In the genomic region with DNA sequence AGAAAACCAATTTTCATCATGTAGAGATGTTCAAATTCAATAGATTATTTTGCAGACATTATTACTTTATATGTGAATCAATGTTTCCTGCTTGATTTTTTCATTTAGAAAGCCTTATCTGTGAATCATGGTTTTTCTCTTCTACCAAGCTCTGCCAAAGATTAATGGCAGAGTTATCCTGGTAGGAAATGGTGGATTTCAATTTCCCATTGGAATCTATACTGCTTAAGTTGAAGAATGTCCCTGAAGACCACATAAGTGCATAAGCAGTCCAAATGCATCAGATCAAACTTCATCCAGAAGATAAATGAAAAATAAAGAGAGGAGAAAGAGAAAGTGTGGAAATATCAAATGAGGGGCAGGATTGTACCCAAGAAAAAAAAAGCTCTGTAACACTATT, we compare ENCODE assay signal across 23 cellular contexts. TPM values are rescaled to one million over a fixed set of nuclear protein-coding genes. Genes with fewer than 3 reads are reported as not detected.
"Had no signal": no experiment of that assay in that cellular context is flagged by ENCODE, and none has a peak within 500 bp of the region (broad histone marks: within the 10 kb centered on the region; RNA-seq: fewer than 3 reads in every experiment).

No MANE protein-coding gene starts in this region.

- DNase-seq: activated CD4-positive, alpha-beta memory T cell treated with anti-CD3 and anti-CD28 coated beads, Interleukin-2, amount 10 ng/mL, durations not matched to agents 7 days and 5 days; activated CD4-positive, alpha-beta T cell treated with anti-CD3 and anti-CD28 coated beads, Interleukin-2, amount 10 ng/mL, durations not matched to agents 24 days and 14 days; activated gamma-delta T cell; activated naive CD4-positive, alpha-beta T cell treated with anti-CD3 and anti-CD28 coated beads, Interleukin-2, amount 50 U/mL, for 16 hours; activated naive CD8-positive, alpha-beta T cell treated with anti-CD3 and anti-CD28 coated beads, Interleukin-2, amount 50 U/mL, for 24 hours; dermis blood vessel endothelial cell; effector memory CD4-positive, alpha-beta T cell; glutamatergic neuron; midbrain; natural killer cell; small intestine; stimulated activated CD4-positive, alpha-beta T cell treated with anti-CD3 and anti-CD28 coated beads, Interleukin-15, amount 100 ng/mL, for 24 hours; SW 1271; T-helper 2 cell; transverse colon had no signal

- H3K9me3 ChIP-seq: transverse colon had no signal

- ATAC-seq: activated CD4-positive, CD25-positive, alpha-beta regulatory T cell treated with anti-CD3 and anti-CD28 coated beads, Interleukin-2, amount 50 U/mL, for 24 hours; activated naive CD8-positive, alpha-beta T cell treated with anti-CD3 and anti-CD28 coated beads, Interleukin-2, amount 50 U/mL, for 24 hours; natural killer cell; sciatic nerve; stimulated activated memory B cell treated with anti-CD40 and anti-IgM and Interleukin-4, amounts not matched to agents 10 μg/mL and 1 μg/mL and 100 μg/mL, for 72 hours had no signal

- H2AFZ ChIP-seq: parathyroid adenoma had no signal

- H3K36me3 ChIP-seq: cardiac muscle cell, transverse colon had no signal

- H3K79me2 ChIP-seq: parathyroid adenoma had no signal

- H3K27me3 ChIP-seq: cardiac muscle cell, transverse colon had no signal

- H3K4me1 ChIP-seq: parathyroid adenoma, transverse colon had no signal

- H3K4me3 ChIP-seq: cardiac muscle cell, transverse colon had no signal

- H3K27ac ChIP-seq: cardiac muscle cell, parathyroid adenoma, VCaP had no signal

RNA-seq across cellular contexts. Expression of gene LUM, which starts 5.0 kb away (rescaled TPM):
- total RNA-seq: activated CD4-positive, alpha-beta memory T cell treated with anti-CD3 and anti-CD28 coated beads, Interleukin-2, amount 10 ng/mL, durations not matched to agents 7 days and 5 days; activated CD4-positive, alpha-beta T cell treated with anti-CD3 and anti-CD28 coated beads, Interleukin-2, amount 10 ng/mL, durations not matched to agents 24 days and 14 days; lung microvascular endothelial cell; natural killer cell had no signal

RNA-seq across cellular contexts. Expression of gene KERA, which starts 48.5 kb away (rescaled TPM):
- total RNA-seq: activated CD4-positive, alpha-beta memory T cell treated with anti-CD3 and anti-CD28 coated beads, Interleukin-2, amount 10 ng/mL, durations not matched to agents 7 days and 5 days; activated CD4-positive, alpha-beta T cell treated with anti-CD3 and anti-CD28 coated beads, Interleukin-2, amount 10 ng/mL, durations not matched to agents 24 days and 14 days; cardiac muscle cell; dermis blood vessel endothelial cell; lung microvascular endothelial cell; natural killer cell; SK-MEL-5; transverse colon had no signal
